Comparison of ENCODE assay signal across 9 cellular contexts in genomic region chr6:44268095-44268628, GRCh38. TPM values are rescaled to one million over a fixed set of nuclear protein-coding genes. Genes with fewer than 3 reads are reported as not detected.
DNase-seq lines count a peak whose midpoint lies in the region; ATAC-seq, FAIRE-seq and TF ChIP-seq lines count a peak whose summit lies in the region.
"Had no signal": no experiment of that assay in that cellular context is flagged by ENCODE, and none has a peak within 500 bp of the region (broad histone marks: within the 10 kb centered on the region; RNA-seq: fewer than 3 reads in every experiment).

No MANE protein-coding gene starts in this region.

- H3K9me3 Mint-ChIP-seq in astrocyte (ENCODE audit: unreplicated experiment): no peaks in the 10 kb centered on the region

- H3K27ac Mint-ChIP-seq in astrocyte (ENCODE audit: unreplicated experiment): no peak overlapping the region

- TF ChIP-seq POLR2A in IMR-90 (IDR thresholded peaks at IDR 0.05; ENCODE audit: low read depth, low read length): no peak

- H2AFZ ChIP-seq in IMR-90 (replicated peaks; ENCODE audit: low read length, poor library complexity): no peak overlapping the region
- no peak overlapping the region for H2AFZ ChIP-seq in astrocyte (ENCODE audit: low read depth, low read length)

- no peak overlapping the region for H3K23ac ChIP-seq in IMR-90 (ENCODE audit: low read depth, low read length)

- TF ChIP-seq RAD21 in IMR-90 (IDR thresholded peaks at IDR 0.05; ENCODE audit: low read length): peak; percentile 89

- intact Hi-C loops in IMR-90 (cut with micrococcal nuclease): loop anchor here (1.0 kb wide), 2 partner anchors 36 to 70 kb away; no protein-coding TSS in a partner anchor

- no peak overlapping the region for H2BK20ac ChIP-seq in IMR-90 (ENCODE audit: low read depth, low read length)

- POLR2A ChIA-PET in IMR-90 (lab: Charles Lee; ENCODE audit: unreplicated experiment): interaction anchor here (0.6 to 0.7 kb wide), 3 partner anchors 20 to 110 kb away, joined by 7 to 13 read pairs (median 10); no protein-coding TSS in a partner anchor

- H3K4me2 ChIP-seq in IMR-90 (ENCODE audit: low read depth, low read length): no peak overlapping the region
- H3K4me2 ChIP-seq in astrocyte (ENCODE audit: low read length): no peak overlapping the region

- dilution Hi-C loops in IMR-90 (cut with HindIII; ENCODE audit: low sequenced_read_pairs, unreplicated experiment): no loop called here

- no peak overlapping the region for H3K4me3 ChIP-seq in IMR-90 (ENCODE audit: insufficient read depth, low read depth, low read length)
- H3K4me3 ChIP-seq in astrocyte (ENCODE audit: insufficient read depth, low read depth, low read length): no peak overlapping the region

- H3K4me1 Mint-ChIP-seq in astrocyte (ENCODE audit: low read depth, unreplicated experiment): peaks cover 14% of the 10 kb centered on the region

- no peak overlapping the region for H4K5ac ChIP-seq in IMR-90 (ENCODE audit: low read depth, low read length)

- WGBS in IMR-90 (ENCODE audit: extremely low coverage in 2 of 2, insufficient read length in 1 of 2), 2 experiments: 0% methylated on average over 2 of the region's 5 CpGs; no CpG with 5 or more reads in 1 of the 2 experiments

- H3K18ac ChIP-seq in IMR-90 (ENCODE audit: low read depth, low read length): no peak overlapping the region

- no peaks in the 10 kb centered on the region for H3K36me3 Mint-ChIP-seq in astrocyte (ENCODE audit: low read depth, unreplicated experiment)

- H2BK5ac ChIP-seq in IMR-90 (ENCODE audit: low read depth, low read length, poor library complexity, severe bottlenecking): no peak overlapping the region

- peak; percentile 90 for TF ChIP-seq CTCF in IMR-90 (conservative IDR thresholded peaks at IDR 0.05; ENCODE audit: low read depth, low read length)
- TF ChIP-seq CTCF in astrocyte (IDR thresholded peaks at IDR 0.05; ENCODE audit: insufficient read depth, low read depth, low read length): peak; percentile 96

- H4K91ac ChIP-seq in IMR-90 (ENCODE audit: insufficient read depth, low read depth, low read length): no peak overlapping the region

- H4K8ac ChIP-seq in IMR-90 (ENCODE audit: low read depth in 2 of 2, low read length in 2 of 2): no peak overlapping the region

- no peak overlapping the region for H3K56ac ChIP-seq in IMR-90 (ENCODE audit: extremely low read depth, insufficient read depth, low read length)

- FAIRE-seq in astrocyte (lab: Jason Lieb, UNC): no peak

- peaks cover 15 to 18% of the 10 kb centered on the region in 2 experiments for H3K79me1 ChIP-seq in IMR-90 (ENCODE audit: low read depth in 1 of 2, low read length in 2 of 2)

- no peak overlapping the region for H2AK9ac ChIP-seq in IMR-90 (replicated peaks; ENCODE audit: low read depth, low read length, poor library complexity)

- H4K20me1 ChIP-seq in IMR-90 (ENCODE audit: insufficient read depth, low read length): peaks cover 9% of the 10 kb centered on the region; the same call in 1 of the 2 replicates
- peaks cover 22% of the 10 kb centered on the region for H4K20me1 ChIP-seq in astrocyte (ENCODE audit: insufficient read depth, low read length)

- peaks cover 13% of the 10 kb centered on the region for H3K79me2 ChIP-seq in astrocyte (ENCODE audit: insufficient read depth, low read length)

- H3K4me3 Mint-ChIP-seq in astrocyte (ENCODE audit: unreplicated experiment): no peak overlapping the region

- ATAC-seq in IMR-90 (ENCODE audit: low read depth) (no peak), HG03196 (IDR thresholded peaks at IDR 0.05; ENCODE audit: unreplicated experiment) (no peak)

- no peak overlapping the region for H2AK5ac ChIP-seq in IMR-90 (ENCODE audit: low read depth, low read length)

- H3K14ac ChIP-seq in IMR-90 (replicated peaks; ENCODE audit: low read depth, low read length): no peak overlapping the region

- H2BK15ac ChIP-seq in IMR-90 (ENCODE audit: low read depth, low read length): no peak overlapping the region

- H3K4me1 ChIP-seq in IMR-90 (ENCODE audit: control insufficient read depth, insufficient read depth, low read length) (peaks cover 13% of the 10 kb centered on the region), astrocyte (ENCODE audit: insufficient read depth, low read length) (peaks cover 17% of the 10 kb centered on the region)

- no peaks in the 10 kb centered on the region for H3K36me3 ChIP-seq in IMR-90 (ENCODE audit: control insufficient read depth, insufficient read depth, low read length)
- H3K36me3 ChIP-seq in astrocyte (ENCODE audit: insufficient read depth, low read length): no peaks in the 10 kb centered on the region

- H3K27me3 ChIP-seq in IMR-90 (ENCODE audit: control insufficient read depth, insufficient read depth, low read length) (peaks cover 46% of the 10 kb centered on the region), astrocyte (ENCODE audit: insufficient read depth, low read length) (peaks cover 40% of the 10 kb centered on the region)

- peaks cover 3% of the 10 kb centered on the region; the same call in 1 of the 2 replicates for H3K9me1 ChIP-seq in IMR-90 (ENCODE audit: insufficient read depth, low read length)

- CTCF ChIA-PET in IMR-90 (lab: Yijun Ruan, JAX): interaction anchor here (0.5 to 1.4 kb wide), 10 partner anchors 30 to 1669 kb away, joined by 3 to 12 read pairs (median 3); no protein-coding TSS in a partner anchor

- no peak overlapping the region for H2BK120ac ChIP-seq in IMR-90 (ENCODE audit: low read depth, low read length)

- H3K9ac ChIP-seq in IMR-90 (ENCODE audit: low read depth, low read length): no peak overlapping the region
- H3K9ac ChIP-seq in astrocyte (ENCODE audit: low read length): no peak overlapping the region

- DNase-seq in DMS53 (lab: John Stamatoyannopoulos, UW): peak; percentile 79
- peak; percentile 46 for DNase-seq in IMR-90
- peak; percentile 28 to 45 for DNase-seq in SHP77 (lab: John Stamatoyannopoulos, UW)
- no peak for DNase-seq in astrocyte (ENCODE audit: low read depth)
- DNase-seq in iPS-NIHi7 (ENCODE audit: extremely low spot score): peak; percentile 79
- DNase-seq in stimulated activated CD4-positive, alpha-beta T cell treated with anti-CD3 and anti-CD28 coated beads, Interleukin-4, amount 100 ng/mL, for 4 hours: peak; percentile 48 to 56
- no peak for DNase-seq in SIG-M5 treated with dmso at 0.1 percent for 504 hours (lab: John Stamatoyannopoulos, UW; ENCODE audit: unreplicated experiment)

- no peaks in the 10 kb centered on the region for H3K9me3 ChIP-seq in IMR-90 (ENCODE audit: control insufficient read depth, insufficient read depth, low read length)
- H3K9me3 ChIP-seq in astrocyte (ENCODE audit: insufficient read depth, low read depth, low read length): no peaks in the 10 kb centered on the region

- peaks cover 45% of the 10 kb centered on the region for H3K27me3 Mint-ChIP-seq in astrocyte (ENCODE audit: low read depth, unreplicated experiment)

- no TSS peak for BruUV-seq in IMR-90 (replicated peaks; lab: Mats Ljungman, UMichigan)

- H3K4ac ChIP-seq in IMR-90 (ENCODE audit: low read depth, low read length): no peak overlapping the region

- in situ Hi-C loops in IMR-90 (cut with MboI; ENCODE audit: low sequenced_read_pairs): no loop called here

- no peak overlapping the region for H3K27ac ChIP-seq in IMR-90 (ENCODE audit: insufficient read depth, low read length)
- H3K27ac ChIP-seq in astrocyte (ENCODE audit: low read depth, low read length): no peak overlapping the region

TF ChIP-seq in IMR-90, 13 proteins besides CTCF, POLR2A, EP300 and RAD21:
- TF ChIP-seq SMC3 (IDR thresholded peaks at IDR 0.05; ENCODE audit: low read depth, low read length): peak; percentile 78
- TF ChIP-seq CHD1 (IDR thresholded peaks at IDR 0.05; ENCODE audit: low read depth, low read length): no peak
- TF ChIP-seq, protein P1, sequence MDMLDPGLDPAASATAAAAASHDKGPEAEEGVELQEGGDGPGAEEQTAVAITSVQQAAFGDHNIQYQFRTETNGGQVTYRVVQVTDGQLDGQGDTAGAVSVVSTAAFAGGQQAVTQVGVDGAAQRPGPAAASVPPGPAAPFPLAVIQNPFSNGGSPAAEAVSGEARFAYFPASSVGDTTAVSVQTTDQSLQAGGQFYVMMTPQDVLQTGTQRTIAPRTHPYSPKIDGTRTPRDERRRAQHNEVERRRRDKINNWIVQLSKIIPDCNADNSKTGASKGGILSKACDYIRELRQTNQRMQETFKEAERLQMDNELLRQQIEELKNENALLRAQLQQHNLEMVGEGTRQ (IDR thresholded peaks at IDR 0.05; ENCODE audit: low read depth, low read length): no peak

RNA-seq across cellular contexts. Expression of gene TMEM151B, which starts 2.1 kb away (rescaled TPM):
- total RNA-seq in IMR-90 (2012; rRNA removed) (not detected in 2 replicates), astrocyte (0.07 and 0.09 TPM in 2 replicates)
- not detected in 2 replicates for polyA plus RNA-seq in IMR-90 (2012; rRNA removed)
- 0.01 TPM in 1 of 2 replicates, not detected in the other for polyA plus RNA-seq in IMR-90 (2012; cell fraction: cytosol; rRNA removed)
- 0.06 and 0.15 TPM in 2 replicates for polyA plus RNA-seq in IMR-90 (2012; cell fraction: nucleus; rRNA removed; ENCODE audit: low replicate concordance)
- total RNA-seq: activated CD8-positive, alpha-beta memory T cell treated with anti-CD3 and anti-CD28 coated beads for 36 hours had no signal

RNA-seq across cellular contexts. Expression of gene NFKBIE, which starts 2.8 kb away (rescaled TPM):
- total RNA-seq in IMR-90 (2012; rRNA removed) (7.5 and 7.9 TPM in 2 replicates), astrocyte (10.1 and 11.0 TPM in 2 replicates)
- polyA plus RNA-seq in IMR-90 (2012; rRNA removed): 13.0 and 16.7 TPM in 2 replicates
- 17.6 and 22.6 TPM in 2 replicates for polyA plus RNA-seq in IMR-90 (2012; cell fraction: cytosol; rRNA removed)
- polyA plus RNA-seq in IMR-90 (2012; cell fraction: nucleus; rRNA removed; ENCODE audit: low replicate concordance): 14.5 and 23.0 TPM in 2 replicates

RNA-seq across cellular contexts. Expression of gene SLC35B2, which starts 10.8 kb away (rescaled TPM):
- 41.7 and 51.4 TPM in 2 replicates for total RNA-seq in IMR-90 (2012; rRNA removed)
- 89.9 and 94.8 TPM in 2 replicates for polyA plus RNA-seq in IMR-90 (2012; rRNA removed)
- polyA plus RNA-seq in IMR-90 (2012; cell fraction: cytosol; rRNA removed): 91.0 and 123 TPM in 2 replicates
- polyA plus RNA-seq in IMR-90 (2012; cell fraction: nucleus; rRNA removed; ENCODE audit: low replicate concordance): 64.5 and 76.3 TPM in 2 replicates
- 61.8 and 66.6 TPM in 2 replicates for total RNA-seq in astrocyte

RNA-seq across cellular contexts. Expression of gene HSP90AB1, which starts 21.3 kb away (rescaled TPM):
- total RNA-seq in IMR-90 (2012; rRNA removed) (1,307 and 1,440 TPM in 2 replicates), astrocyte (859 and 914 TPM in 2 replicates)
- 771 and 887 TPM in 2 replicates for polyA plus RNA-seq in IMR-90 (2012; rRNA removed)
- polyA plus RNA-seq in IMR-90 (2012; cell fraction: cytosol; rRNA removed): 246 and 656 TPM in 2 replicates
- polyA plus RNA-seq in IMR-90 (2012; cell fraction: nucleus; rRNA removed; ENCODE audit: low replicate concordance): 158 and 414 TPM in 2 replicates

RNA-seq across cellular contexts. Expression of gene SLC29A1, which starts 44.8 kb away (rescaled TPM):
- total RNA-seq in IMR-90 (2012; rRNA removed) (4.1 and 4.7 TPM in 2 replicates), astrocyte (14.8 and 15.3 TPM in 2 replicates)
- 22.1 and 23.2 TPM in 2 replicates for polyA plus RNA-seq in IMR-90 (2012; rRNA removed)
- polyA plus RNA-seq in IMR-90 (2012; cell fraction: cytosol; rRNA removed): 20.7 and 23.2 TPM in 2 replicates
- polyA plus RNA-seq in IMR-90 (2012; cell fraction: nucleus; rRNA removed; ENCODE audit: low replicate concordance): 33.9 and 57.0 TPM in 2 replicates

Comparison
In these comparisons a context has a peak if more than half of its experiments do, and no peak if none do; other contexts are left out.
1. DNase-seq: peak in DMS53 (single experiment), IMR-90 (single experiment), SHP77 (2 of 2), iPS-NIHi7 (single experiment) and stimulated activated CD4-positive, alpha-beta T cell treated with anti-CD3 and anti-CD28 coated beads, Interleukin-4, amount 100 ng/mL, for 4 hours (2 of 2); none in astrocyte (single experiment) and SIG-M5 treated with dmso at 0.1 percent for 504 hours (single experiment).